In genomic region chr12:58544281-58544680, GRCh38 we compare ENCODE assay signal across 17 cellular contexts.
DNase-seq lines count a peak whose midpoint lies in the region; ATAC-seq and TF ChIP-seq lines count a peak whose summit lies in the region.
"Had no signal": no experiment of that assay in that cellular context is flagged by ENCODE, and none has a peak within 500 bp of the region (broad histone marks: within the 10 kb centered on the region; RNA-seq: fewer than 3 reads in every experiment).

No MANE protein-coding gene starts in this region.

- H2BK120ac ChIP-seq in H9 (ENCODE audit: low read depth, low read length, poor library complexity, severe bottlenecking): no peak overlapping the region

- H3T11ph ChIP-seq in H9 (ENCODE audit: low read length): no peak overlapping the region

- TF ChIP-seq CTCF in H9 (conservative IDR thresholded peaks at IDR 0.05) (no peak), WTC11 (IDR thresholded peaks at IDR 0.05) (no peak), endodermal cell (conservative IDR thresholded peaks at IDR 0.05) (no peak)

- H3K4ac ChIP-seq in H9 (ENCODE audit: low read depth, low read length): no peak overlapping the region

- H3K79me1 ChIP-seq in H9 (ENCODE audit: insufficient read depth, low read depth, low read length, poor library complexity, severe bottlenecking): no peaks in the 10 kb centered on the region

- no peak overlapping the region for H2BK20ac ChIP-seq in H9 (ENCODE audit: low read depth, low read length, poor library complexity, severe bottlenecking)

- no peaks in the 10 kb centered on the region for H3K36me3 ChIP-seq in endodermal cell (ENCODE audit: control insufficient read depth, insufficient read depth, low read length)

- no peak overlapping the region for H4K91ac ChIP-seq in H9 (ENCODE audit: insufficient read length, low read depth, low read length)

- H3K9me3 Mint-ChIP-seq in H9: peaks cover 3 to 7% of the 10 kb centered on the region in 2 experiments; a peak in 4 of 5 replicates
- peaks cover 8% of the 10 kb centered on the region for H3K9me3 Mint-ChIP-seq in WTC11
- H3K9me3 Mint-ChIP-seq in endodermal cell: no peaks in the 10 kb centered on the region

- H3K56ac ChIP-seq in H9 (ENCODE audit: insufficient read length, low read depth, low read length): no peak overlapping the region

- H3K4me1 Mint-ChIP-seq in H9: peaks cover 21 to 35% of the 10 kb centered on the region in 2 experiments
- H3K4me1 Mint-ChIP-seq in WTC11: peaks cover 37% of the 10 kb centered on the region
- peaks cover 41% of the 10 kb centered on the region for H3K4me1 Mint-ChIP-seq in endodermal cell
- H3K4me1 Mint-ChIP-seq: CD4-positive, alpha-beta memory T cell had no signal

- H3K18ac ChIP-seq in H9 (ENCODE audit: insufficient read length, low read depth, low read length): no peak overlapping the region

- no peak overlapping the region for H2AK5ac ChIP-seq in H9 (ENCODE audit: insufficient read length, low read length)

- no peaks in the 10 kb centered on the region for H3K27me3 ChIP-seq in H9 (ENCODE audit: insufficient read depth, low read length)
- no peaks in the 10 kb centered on the region for H3K27me3 ChIP-seq in endodermal cell (ENCODE audit: control insufficient read depth, insufficient read depth, low read length, poor library complexity, severe bottlenecking)

- no peak overlapping the region for H3K23ac ChIP-seq in H9 (ENCODE audit: insufficient read length, low read depth, low read length)

- H2BK12ac ChIP-seq in H9 (ENCODE audit: insufficient read length, low read depth, low read length): no peak overlapping the region

- H3K4me3 ChIP-seq in endodermal cell (ENCODE audit: low read length): no peak overlapping the region
- H3K4me3 ChIP-seq: A549, GM12878, GM23248 had no signal

- no peak for DNase-seq in H9
- no peak for DNase-seq in WTC11 (ENCODE audit: low spot score)
- DNase-seq in endodermal cell: no peak
- no peak for DNase-seq in nucleus accumbens (lab: John Stamatoyannopoulos, UW)
- DNase-seq in SW480 (ENCODE audit: low spot score): no peak
- DNase-seq in stimulated activated CD8-positive, alpha-beta memory T cell treated with anti-CD3 and anti-CD28 coated beads, Interleukin-4, amount 100 ng/mL, for 48 hours: no peak
- no peak for DNase-seq in ACHN
- DNase-seq: 8988T; C1 segment of cervical spinal cord; Calu3; CD4-positive, alpha-beta memory T cell; COR-L47; DND-41; GM23248; HCEC 1CT had no signal

- in situ Hi-C loops in ACHN (cut with HindIII; ENCODE audit: low pct_ligation_motif_present, low pct_unique_long_range_greater_than_20kb, low sequenced_read_pairs): no loop called here

- peaks cover 3% of the 10 kb centered on the region; the same call in 1 of the 2 replicates for H3K4me1 ChIP-seq in H9 (ENCODE audit: insufficient read depth, low read length)
- H3K4me1 ChIP-seq in endodermal cell (ENCODE audit: control insufficient read depth, insufficient read depth, low read length): peaks cover 8% of the 10 kb centered on the region

- H3K14ac ChIP-seq in H9 (ENCODE audit: insufficient read depth, low read length): no peak overlapping the region

- POLR2A ChIA-PET in WTC11 (lab: Charles Lee): no interaction called here

- no peak overlapping the region for H2BK15ac ChIP-seq in H9 (ENCODE audit: low read depth, low read length)

- H3K9me3 ChIP-seq in H9 (ENCODE audit: control insufficient read depth, low read depth, low read length) (no peaks in the 10 kb centered on the region), endodermal cell (ENCODE audit: control insufficient read depth, low read length) (no peaks in the 10 kb centered on the region)
- H3K9me3 ChIP-seq: A549 had no signal

- H4K20me1 ChIP-seq in H9 (ENCODE audit: control insufficient read depth, insufficient read depth, insufficient read length): no peaks in the 10 kb centered on the region

- H3K27ac Mint-ChIP-seq in H9 (peak overlapping the region; percentile 22 to 86 (median 52); a peak in 3 of 7 replicates), WTC11 (peak overlapping the region; percentile 9; the same call in 1 of the 2 replicates), endodermal cell (peak overlapping the region; percentile 64)
- H3K27ac Mint-ChIP-seq: CD4-positive, alpha-beta memory T cell had no signal

- no CpG with 5 or more reads among the region's 1 CpG for WGBS in H9 (ENCODE audit: extremely low coverage, insufficient read length, low lambda C conversion rate)
- WGBS in endodermal cell (ENCODE audit: insufficient coverage in 1 of 2, insufficient read length in 1 of 2), 2 experiments: 74 to 83% methylated on average over 1 of the region's 1 CpG

- CTCF ChIA-PET in WTC11 (lab: Charles Lee): no interaction called here

- H3K4me3 Mint-ChIP-seq in H9 (no peak overlapping the region), WTC11 (no peak overlapping the region), endodermal cell (no peak overlapping the region)
- H3K4me3 Mint-ChIP-seq: CD4-positive, alpha-beta memory T cell had no signal

- no peaks in the 10 kb centered on the region for H3K79me2 ChIP-seq in H9 (ENCODE audit: insufficient read depth, low read length)

- H3K23me2 ChIP-seq in H9 (ENCODE audit: insufficient read length, low read depth, low read length, poor library complexity, severe bottlenecking): no peaks in the 10 kb centered on the region

- H3K9ac ChIP-seq in H9 (ENCODE audit: extremely low read depth, insufficient read length, low read length): no peak overlapping the region
- H3K9ac ChIP-seq in endodermal cell (ENCODE audit: extremely low read depth, low read length, poor library complexity, severe bottlenecking): no peak overlapping the region
- H3K9ac ChIP-seq: GM23248 had no signal

- no peak overlapping the region for H2BK5ac ChIP-seq in H9 (ENCODE audit: insufficient read length, low read length)

- no peaks in the 10 kb centered on the region for H3K27me3 Mint-ChIP-seq in H9 (ENCODE audit: low read depth)
- no peaks in the 10 kb centered on the region; the same call in 1 of the 2 replicates for H3K27me3 Mint-ChIP-seq in WTC11 (ENCODE audit: low read depth)
- no peaks in the 10 kb centered on the region for H3K27me3 Mint-ChIP-seq in endodermal cell (ENCODE audit: insufficient read depth)
- H3K27me3 Mint-ChIP-seq: CD4-positive, alpha-beta memory T cell had no signal

- H3K27ac ChIP-seq in H9 (ENCODE audit: insufficient read length, low read depth, low read length) (no peak overlapping the region), endodermal cell (ENCODE audit: low read depth, low read length) (no peak overlapping the region)
- H3K27ac ChIP-seq: A549, GM23248 had no signal

- H3K4me2 ChIP-seq in H9 (ENCODE audit: insufficient read depth, insufficient read length, low read length): no peak overlapping the region
- H3K4me2 ChIP-seq: A549 had no signal

- H4K5ac ChIP-seq in H9 (ENCODE audit: insufficient read length, low read depth, low read length): no peak overlapping the region

- no peak overlapping the region for H4K8ac ChIP-seq in H9 (replicated peaks; ENCODE audit: insufficient read length, low read depth, low read length)

- H2AFZ ChIP-seq in H9 (ENCODE audit: low read length): no peak overlapping the region
- H2AFZ ChIP-seq: GM23248 had no signal

- ATAC-seq in WTC11: no peak
- ATAC-seq: A549, GM12878 had no signal

- H3K36me3 Mint-ChIP-seq in H9 (ENCODE audit: insufficient read depth in 1 of 3, low read depth in 3 of 3) (peaks cover 0 to 11% (median 4%) of the 10 kb centered on the region in 3 experiments; a peak in 4 of 7 replicates), WTC11 (no peaks in the 10 kb centered on the region), endodermal cell (ENCODE audit: low read depth) (no peaks in the 10 kb centered on the region)
- H3K36me3 Mint-ChIP-seq: CD4-positive, alpha-beta memory T cell had no signal

TF ChIP-seq in WTC11, 78 proteins besides CTCF, POLR2A, EP300 and RAD21:
- TF ChIP-seq, protein P1, sequence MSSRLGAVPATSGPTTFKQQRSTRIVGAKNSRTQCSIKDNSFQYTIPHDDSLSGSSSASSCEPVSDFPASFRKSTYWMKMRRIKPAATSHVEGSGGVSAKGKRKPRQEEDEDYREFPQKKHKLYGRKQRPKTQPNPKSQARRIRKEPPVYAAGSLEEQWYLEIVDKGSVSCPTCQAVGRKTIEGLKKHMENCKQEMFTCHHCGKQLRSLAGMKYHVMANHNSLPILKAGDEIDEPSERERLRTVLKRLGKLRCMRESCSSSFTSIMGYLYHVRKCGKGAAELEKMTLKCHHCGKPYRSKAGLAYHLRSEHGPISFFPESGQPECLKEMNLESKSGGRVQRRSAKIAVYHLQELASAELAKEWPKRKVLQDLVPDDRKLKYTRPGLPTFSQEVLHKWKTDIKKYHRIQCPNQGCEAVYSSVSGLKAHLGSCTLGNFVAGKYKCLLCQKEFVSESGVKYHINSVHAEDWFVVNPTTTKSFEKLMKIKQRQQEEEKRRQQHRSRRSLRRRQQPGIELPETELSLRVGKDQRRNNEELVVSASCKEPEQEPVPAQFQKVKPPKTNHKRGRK (CRISPR knock-in tag; IDR thresholded peaks at IDR 0.05; ENCODE audit: borderline replicate concordance): peak; percentile 93; the same call in 1 of the 2 replicates
- TF ChIP-seq ESRRA (CRISPR knock-in tag; IDR thresholded peaks at IDR 0.05; ENCODE audit: borderline replicate concordance) (no peak), RORB (CRISPR knock-in tag; IDR thresholded peaks at IDR 0.05) (no peak)

Comparison
In these comparisons a context has a peak if more than half of its experiments do, and no peak if none do; other contexts are left out.
1. H3K27ac Mint-ChIP-seq: peak in every context shown above with its lines; median percentile 64 in endodermal cell; 52 in H9; 9 in WTC11.